ENCODE assay signal across 23 cellular contexts in genomic region chr10:2121944-2122343, GRCh38.
DNase-seq lines count a peak whose midpoint lies in the region; ATAC-seq, FAIRE-seq and TF ChIP-seq lines count a peak whose summit lies in the region.
"Had no signal": no experiment of that assay in that cellular context is flagged by ENCODE, and none has a peak within 500 bp of the region (broad histone marks: within the 10 kb centered on the region; RNA-seq: fewer than 3 reads in every experiment).

No MANE protein-coding gene starts in this region.

- CTCF ChIA-PET in activated CD4-positive, alpha-beta T cell treated with anti-CD3 and anti-CD28 coated beads, Interleukin-2, amount 10 ng/mL, durations not matched to agents 7 days and 5 days (lab: Charles Lee) = no interaction called here

- H3K79me2 ChIP-seq in keratinocyte (ENCODE audit: control insufficient read depth, insufficient read depth, low read length) = no peaks in the 10 kb centered on the region

- no peaks in the 10 kb centered on the region for H3K36me3 Mint-ChIP-seq in activated CD4-positive, alpha-beta T cell treated with anti-CD3 and anti-CD28 coated beads, Interleukin-2, amount 10 ng/mL, durations not matched to agents 7 days and 5 days (ENCODE audit: low read depth)
- H3K36me3 Mint-ChIP-seq: CD4-positive, CD25-positive, alpha-beta regulatory T cell had no signal

- H3K27me3 ChIP-seq in right atrium auricular region (no peaks in the 10 kb centered on the region), keratinocyte (ENCODE audit: control insufficient read depth, extremely low read depth, insufficient read depth, low read length) (no peaks in the 10 kb centered on the region), BE2C (no peaks in the 10 kb centered on the region)

- peak overlapping the region; percentile 40 for H3K9ac ChIP-seq in keratinocyte (ENCODE audit: control insufficient read depth, extremely low read depth, insufficient read depth, low read length)
- H3K9ac ChIP-seq: KMS-11 had no signal

- no peaks in the 10 kb centered on the region for H3K9me3 Mint-ChIP-seq in activated CD4-positive, alpha-beta T cell treated with anti-CD3 and anti-CD28 coated beads, Interleukin-2, amount 10 ng/mL, durations not matched to agents 7 days and 5 days

- H3K9me3 ChIP-seq in right atrium auricular region (peaks cover 0 to 9% of the 10 kb centered on the region in 2 donors), keratinocyte (ENCODE audit: control insufficient read depth, low read depth, low read length) (peaks cover 4% of the 10 kb centered on the region), BE2C (no peaks in the 10 kb centered on the region)

- no peaks in the 10 kb centered on the region for H3K4me1 ChIP-seq in right atrium auricular region
- H3K4me1 ChIP-seq in keratinocyte (ENCODE audit: control insufficient read depth, extremely low read depth, insufficient read depth, low read length) = peaks cover 28% of the 10 kb centered on the region
- H3K4me1 ChIP-seq in BE2C = no peaks in the 10 kb centered on the region

- DNase-seq in left cardiac atrium = peak; percentile 28
- DNase-seq in right atrium auricular region (ENCODE audit: low spot score) = no peak
- no peak for DNase-seq in epithelial cell of prostate (ENCODE audit: low read depth, low spot score)
- DNase-seq in keratinocyte (ENCODE audit: low read depth, low spot score) = no peak
- DNase-seq in AG20443 (ENCODE audit: low spot score) = no peak
- no peak for DNase-seq in activated CD4-positive, alpha-beta T cell treated with anti-CD3 and anti-CD28 coated beads, Interleukin-2, amount 10 ng/mL, durations not matched to agents 7 days and 5 days
- DNase-seq in BE2C = no peak
- DNase-seq: CD4-positive, CD25-positive, alpha-beta regulatory T cell; EL; IMR-90; MV-4-11; NCI-H1694; NCI-H2081 treated with DMSO at 0.1 percent for 48 hours; NCI-H2171 treated with DMSO at 0.1 percent for 48 hours; NCI-H524 treated with DMSO at 0.1 percent for 48 hours; NCI-H82; SHP77 had no signal

- H3K4me1 Mint-ChIP-seq in activated CD4-positive, alpha-beta T cell treated with anti-CD3 and anti-CD28 coated beads, Interleukin-2, amount 10 ng/mL, durations not matched to agents 7 days and 5 days = no peaks in the 10 kb centered on the region

- H3K27ac Mint-ChIP-seq in activated CD4-positive, alpha-beta T cell treated with anti-CD3 and anti-CD28 coated beads, Interleukin-2, amount 10 ng/mL, durations not matched to agents 7 days and 5 days = no peak overlapping the region
- H3K27ac Mint-ChIP-seq: CD4-positive, CD25-positive, alpha-beta regulatory T cell had no signal

- intact Hi-C loops in left cardiac atrium (cut with DNase I) = no loop called here

- H2AFZ ChIP-seq in keratinocyte (ENCODE audit: control insufficient read depth, low read length) = no peak overlapping the region

- no peak for FAIRE-seq in keratinocyte (lab: Jason Lieb, UNC)
- FAIRE-seq: A204.1, H54, HTR-8/SVneo had no signal

- H3K4me3 ChIP-seq in right atrium auricular region (no peak overlapping the region), keratinocyte (ENCODE audit: control insufficient read depth in 2 of 3, extremely low read depth in 1 of 3, insufficient read depth in 2 of 3, low read depth in 1 of 3, low read length in 3 of 3) (no peak overlapping the region), BE2C (ENCODE audit: low read depth, low read length) (no peak overlapping the region)
- H3K4me3 ChIP-seq: SK-N-MC had no signal

- H3K36me3 ChIP-seq in right atrium auricular region = no peaks in the 10 kb centered on the region
- no peaks in the 10 kb centered on the region for H3K36me3 ChIP-seq in keratinocyte (ENCODE audit: control insufficient read depth in 2 of 2, extremely low read depth in 1 of 2, insufficient read depth in 2 of 2, low read length in 2 of 2)
- no peaks in the 10 kb centered on the region for H3K36me3 ChIP-seq in BE2C

- peaks cover 3% of the 10 kb centered on the region for H3K27me3 Mint-ChIP-seq in activated CD4-positive, alpha-beta T cell treated with anti-CD3 and anti-CD28 coated beads, Interleukin-2, amount 10 ng/mL, durations not matched to agents 7 days and 5 days
- H3K27me3 Mint-ChIP-seq: CD4-positive, CD25-positive, alpha-beta regulatory T cell had no signal

- no peak overlapping the region for H3K4me3 Mint-ChIP-seq in activated CD4-positive, alpha-beta T cell treated with anti-CD3 and anti-CD28 coated beads, Interleukin-2, amount 10 ng/mL, durations not matched to agents 7 days and 5 days
- H3K4me3 Mint-ChIP-seq: CD4-positive, CD25-positive, alpha-beta regulatory T cell had no signal

- no peak overlapping the region for H3K27ac ChIP-seq in right atrium auricular region
- peak overlapping the region; percentile 54 for H3K27ac ChIP-seq in epithelial cell of prostate
- H3K27ac ChIP-seq in keratinocyte (ENCODE audit: control insufficient read depth, insufficient read depth, low read length) = peak overlapping the region; percentile 65
- H3K27ac ChIP-seq: KMS-11, SK-N-MC had no signal

- no peak for TF ChIP-seq CTCF in right atrium auricular region (IDR thresholded peaks at IDR 0.05)
- no peak for TF ChIP-seq CTCF in keratinocyte (optimal IDR thresholded peaks at IDR 0.05 in 1 of 3, IDR thresholded peaks at IDR 0.05 in 1 of 3, conservative IDR thresholded peaks at IDR 0.05 in 1 of 3; ENCODE audit: extremely low read depth in 1 of 3, insufficient read depth in 2 of 3, low read length in 3 of 3)
- TF ChIP-seq CTCF in BE2C (IDR thresholded peaks at IDR 0.05; ENCODE audit: low read depth, low read length) = no peak

- peak; percentile 63 to 79 for ATAC-seq in left cardiac atrium
- ATAC-seq: Panc1 had no signal

- dilution Hi-C loops in keratinocyte (cut with MboI; ENCODE audit: extremely low pct_ligation_motif_present, low sequenced_read_pairs) = no loop called here

- H3K4me2 ChIP-seq in keratinocyte (ENCODE audit: control insufficient read depth, extremely low read depth, insufficient read depth, low read depth, low read length) = no peak overlapping the region
- H3K4me2 ChIP-seq: KMS-11 had no signal

- POLR2A ChIA-PET in activated CD4-positive, alpha-beta T cell treated with anti-CD3 and anti-CD28 coated beads, Interleukin-2, amount 10 ng/mL, durations not matched to agents 7 days and 5 days (lab: Charles Lee) = no interaction called here

- no peaks in the 10 kb centered on the region for H4K20me1 ChIP-seq in keratinocyte (ENCODE audit: control insufficient read depth, extremely low read depth, insufficient read depth, low read length)

- H3K9me1 ChIP-seq in keratinocyte (ENCODE audit: control insufficient read depth, extremely low read depth, insufficient read depth, low read length) = no peaks in the 10 kb centered on the region

Comparison
In these comparisons a context has a peak if more than half of its experiments do, and no peak if none do; other contexts are left out.
1. H3K27ac ChIP-seq: peak in epithelial cell of prostate (single experiment) and keratinocyte (single experiment); none in right atrium auricular region (0 of 2).